Comparison of ENCODE assay signal across 24 cellular contexts in genomic region chr4:184056877-184057276, GRCh38.
DNase-seq lines count a peak whose midpoint lies in the region; ATAC-seq, FAIRE-seq and TF ChIP-seq lines count a peak whose summit lies in the region.
"Had no signal": no experiment of that assay in that cellular context is flagged by ENCODE, and none has a peak within 500 bp of the region (broad histone marks: within the 10 kb centered on the region; RNA-seq: fewer than 3 reads in every experiment).

No MANE protein-coding gene starts in this region.

- H3K9me3 ChIP-seq in A549 (no peaks in the 10 kb centered on the region), IMR-90 (ENCODE audit: control insufficient read depth, insufficient read depth, low read length) (no peaks in the 10 kb centered on the region), endodermal cell (ENCODE audit: control insufficient read depth, low read length) (no peaks in the 10 kb centered on the region), neuronal stem cell (replicated peaks in 1 of 2; ENCODE audit: control insufficient read depth in 2 of 2, insufficient read depth in 1 of 2, low read depth in 1 of 2, low read length in 2 of 2) (no peaks in the 10 kb centered on the region)
- H3K9me3 ChIP-seq: BLaER1, Caco-2, HAP-1 had no signal

- H4K8ac ChIP-seq in IMR-90 (ENCODE audit: low read depth in 2 of 2, low read length in 2 of 2): no peak overlapping the region
- H4K8ac ChIP-seq in neuronal stem cell (ENCODE audit: low read depth, low read length): no peak overlapping the region

- H3K56ac ChIP-seq in IMR-90 (ENCODE audit: extremely low read depth, insufficient read depth, low read length): no peak overlapping the region

- no peak overlapping the region for H3K4me2 ChIP-seq in A549
- H3K4me2 ChIP-seq in IMR-90 (ENCODE audit: low read depth, low read length): no peak overlapping the region
- H3K4me2 ChIP-seq in neuronal stem cell (ENCODE audit: insufficient read depth, low read length, poor library complexity, severe bottlenecking): no peak overlapping the region
- H3K4me2 ChIP-seq: BLaER1 had no signal

- no peak for TF ChIP-seq POLR2A in A549 (IDR thresholded peaks at IDR 0.05; ENCODE audit: low read length)
- TF ChIP-seq POLR2A in IMR-90 (IDR thresholded peaks at IDR 0.05; ENCODE audit: low read depth, low read length): no peak

- intact Hi-C loops in IMR-90 (cut with micrococcal nuclease): no loop called here

- H3K79me1 ChIP-seq in IMR-90 (ENCODE audit: low read depth in 1 of 2, low read length in 2 of 2) (no peaks in the 10 kb centered on the region), neuronal stem cell (ENCODE audit: low read depth, low read length) (no peaks in the 10 kb centered on the region)

- no peak overlapping the region for H3K14ac ChIP-seq in IMR-90 (replicated peaks; ENCODE audit: low read depth, low read length)
- H3K14ac ChIP-seq in neuronal stem cell (ENCODE audit: low read length): peak overlapping the region; percentile 39

- no peak overlapping the region for H2BK5ac ChIP-seq in IMR-90 (ENCODE audit: low read depth, low read length, poor library complexity, severe bottlenecking)
- no peak overlapping the region for H2BK5ac ChIP-seq in neuronal stem cell (ENCODE audit: low read length)

- TF ChIP-seq CTCF in A549 (IDR thresholded peaks at IDR 0.05): no peak
- TF ChIP-seq CTCF in IMR-90 (conservative IDR thresholded peaks at IDR 0.05; ENCODE audit: low read depth, low read length): no peak
- no peak for TF ChIP-seq CTCF in endodermal cell (conservative IDR thresholded peaks at IDR 0.05)

- TF ChIP-seq RAD21 in A549 (conservative IDR thresholded peaks at IDR 0.05 in 1 of 2, IDR thresholded peaks at IDR 0.05 in 1 of 2) (no peak), IMR-90 (IDR thresholded peaks at IDR 0.05; ENCODE audit: low read length) (no peak)

- FAIRE-seq in A549 (lab: Jason Lieb, UNC): no peak
- FAIRE-seq: G401.6, GM12892, GM19239, H54 had no signal

- DNase-seq in A549 (ENCODE audit: low read depth in 1 of 2, low spot score in 1 of 2) (no peak), IMR-90 (no peak), endodermal cell (peak; percentile 52), neuronal stem cell (ENCODE audit: low spot score) (no peak), SW 1271 (lab: John Stamatoyannopoulos, UW) (no peak), cortex of kidney (lab: John Stamatoyannopoulos, UW) (no peak)
- no peak for DNase-seq in activated CD4-positive, CD25-positive, alpha-beta regulatory T cell treated with anti-CD3 and anti-CD28 coated beads, Interleukin-2, amount 50 U/mL, for 72 hours
- DNase-seq: 8988T; Caco-2; CD4-positive, CD25-positive, alpha-beta regulatory T cell; CD8-positive, alpha-beta T cell; DMS153; DND-41; GM23248; HFFc6 had no signal

- H3K18ac ChIP-seq in IMR-90 (ENCODE audit: low read depth, low read length): no peak overlapping the region
- peak overlapping the region; percentile 5 for H3K18ac ChIP-seq in neuronal stem cell (ENCODE audit: low read length)

- 50% methylated on average over 13 of the region's 14 CpGs for WGBS in A549 (ENCODE audit: missing lambda C conversion rate)
- WGBS in IMR-90 (ENCODE audit: extremely low coverage in 2 of 2, insufficient read length in 1 of 2), 2 experiments: 57% methylated on average over 9 of the region's 14 CpGs; no CpG with 5 or more reads in 1 of the 2 experiments
- 78 to 84% methylated on average over 11 to 14 of the region's 14 CpGs for WGBS in endodermal cell (ENCODE audit: insufficient coverage in 1 of 2, insufficient read length in 1 of 2), 2 experiments
- WGBS in neuronal stem cell (ENCODE audit: extremely low coverage in 2 of 2, insufficient read length in 2 of 2, insufficient replicate concordance in 1 of 2), 2 donors: no CpG with 5 or more reads among the region's 14 CpGs

- in situ Hi-C loops in IMR-90 (cut with MboI; ENCODE audit: low sequenced_read_pairs): no loop called here

- TF ChIP-seq EP300 in A549 (IDR thresholded peaks at IDR 0.05): no peak

- H3K9me1 ChIP-seq in IMR-90 (ENCODE audit: insufficient read depth, low read length): no peaks in the 10 kb centered on the region

- no peak overlapping the region for H3K4ac ChIP-seq in IMR-90 (ENCODE audit: low read depth, low read length)
- peak overlapping the region; percentile 72 for H3K4ac ChIP-seq in neuronal stem cell (ENCODE audit: low read length)

- no peak overlapping the region for H3K4me3 ChIP-seq in A549
- no peak overlapping the region for H3K4me3 ChIP-seq in IMR-90 (ENCODE audit: insufficient read depth, low read depth, low read length)
- H3K4me3 ChIP-seq in endodermal cell (ENCODE audit: low read length): no peak overlapping the region
- H3K4me3 ChIP-seq in neuronal stem cell (ENCODE audit: low read length in 2 of 2): no peak overlapping the region
- H3K4me3 ChIP-seq: BLaER1, GM23248, HAP-1 had no signal

- H3K9ac ChIP-seq in IMR-90 (ENCODE audit: low read depth, low read length) (no peak overlapping the region), endodermal cell (ENCODE audit: extremely low read depth, low read length, poor library complexity, severe bottlenecking) (no peak overlapping the region), neuronal stem cell (ENCODE audit: low read depth, low read length, poor library complexity) (no peak overlapping the region)
- H3K9ac ChIP-seq: BLaER1, GM23248 had no signal

- no TSS peak for BruUV-seq in IMR-90 (replicated peaks; lab: Mats Ljungman, UMichigan)

- H2AK5ac ChIP-seq in IMR-90 (ENCODE audit: low read depth, low read length): no peak overlapping the region
- no peak overlapping the region for H2AK5ac ChIP-seq in neuronal stem cell (ENCODE audit: low read depth, low read length)

- no peak overlapping the region for H3K4me3 Mint-ChIP-seq in endodermal cell
- H3K4me3 Mint-ChIP-seq: B cell; CD4-positive, CD25-positive, alpha-beta regulatory T cell; CD8-positive, alpha-beta T cell; HFFc6 had no signal

- H3K4me1 ChIP-seq in A549 (no peaks in the 10 kb centered on the region), IMR-90 (ENCODE audit: control insufficient read depth, insufficient read depth, low read length) (no peaks in the 10 kb centered on the region), endodermal cell (ENCODE audit: control insufficient read depth, insufficient read depth, low read length) (no peaks in the 10 kb centered on the region), neuronal stem cell (ENCODE audit: control insufficient read depth in 2 of 2, insufficient read depth in 1 of 2, low read depth in 1 of 2, low read length in 2 of 2) (peaks cover 0 to 5% of the 10 kb centered on the region in 2 donors)
- H3K4me1 ChIP-seq: BLaER1, Caco-2, HAP-1 had no signal

- no peak overlapping the region for H2BK15ac ChIP-seq in IMR-90 (ENCODE audit: low read depth, low read length)
- peak overlapping the region; percentile 16 for H2BK15ac ChIP-seq in neuronal stem cell (ENCODE audit: low read length)

- no peaks in the 10 kb centered on the region for H3K9me3 Mint-ChIP-seq in endodermal cell
- H3K9me3 Mint-ChIP-seq: CD8-positive, alpha-beta T cell had no signal

- H3K27me3 Mint-ChIP-seq in endodermal cell (ENCODE audit: insufficient read depth): no peaks in the 10 kb centered on the region

- dilution Hi-C loops in IMR-90 (cut with HindIII; ENCODE audit: low sequenced_read_pairs, unreplicated experiment): no loop called here

- H3K27ac ChIP-seq in A549 (no peak overlapping the region), IMR-90 (ENCODE audit: insufficient read depth, low read length) (no peak overlapping the region), endodermal cell (ENCODE audit: low read depth, low read length) (no peak overlapping the region), neuronal stem cell (replicated peaks; ENCODE audit: low read length) (no peak overlapping the region)
- H3K27ac ChIP-seq: BLaER1, C4-2B, GM23248 had no signal

- no peaks in the 10 kb centered on the region for H3K36me3 Mint-ChIP-seq in endodermal cell (ENCODE audit: low read depth)
- H3K36me3 Mint-ChIP-seq: CD4-positive, CD25-positive, alpha-beta regulatory T cell; CD8-positive, alpha-beta T cell had no signal

- H3K36me3 ChIP-seq in IMR-90 (ENCODE audit: control insufficient read depth, insufficient read depth, low read length): no peaks in the 10 kb centered on the region
- H3K36me3 ChIP-seq in endodermal cell (ENCODE audit: control insufficient read depth, insufficient read depth, low read length): no peaks in the 10 kb centered on the region
- no peaks in the 10 kb centered on the region for H3K36me3 ChIP-seq in neuronal stem cell (replicated peaks in 1 of 2; ENCODE audit: control insufficient read depth in 2 of 2, insufficient read depth in 2 of 2, low read length in 2 of 2)
- H3K36me3 ChIP-seq: BLaER1, HAP-1 had no signal

- H2AFZ ChIP-seq in IMR-90 (replicated peaks; ENCODE audit: low read length, poor library complexity) (no peak overlapping the region), neuronal stem cell (ENCODE audit: low read length) (no peak overlapping the region)
- H2AFZ ChIP-seq: GM23248 had no signal

- H2BK12ac ChIP-seq in neuronal stem cell (ENCODE audit: low read length): no peak overlapping the region

- H4K91ac ChIP-seq in IMR-90 (ENCODE audit: insufficient read depth, low read depth, low read length): no peak overlapping the region
- H4K91ac ChIP-seq in neuronal stem cell (ENCODE audit: low read depth, low read length, poor library complexity): no peak overlapping the region

- no peak overlapping the region for H3K23ac ChIP-seq in IMR-90 (ENCODE audit: low read depth, low read length)
- H3K23ac ChIP-seq in neuronal stem cell (ENCODE audit: low read depth, low read length, poor library complexity): no peak overlapping the region

- CTCF ChIA-PET in A549 (lab: Yijun Ruan, JAX): interaction anchor here (0.6 kb wide), 1 partner anchor 114 kb away, joined by 3 read pairs; no protein-coding TSS in a partner anchor
- CTCF ChIA-PET in IMR-90 (lab: Yijun Ruan, JAX): no interaction called here

- no peak for ATAC-seq in A549
- ATAC-seq in IMR-90 (ENCODE audit: low read depth): no peak
- ATAC-seq in GM18519 (IDR thresholded peaks at IDR 0.05; ENCODE audit: low FRiP score, unreplicated experiment): no peak
- ATAC-seq: CD8-positive, alpha-beta T cell had no signal

- POLR2A ChIA-PET in A549 (lab: Yijun Ruan, JAX): no interaction called here
- POLR2A ChIA-PET in IMR-90 (lab: Charles Lee; ENCODE audit: unreplicated experiment): interaction anchor here (0.6 kb wide), 1 partner anchor 421 kb away, joined by 3 read pairs; no protein-coding TSS in a partner anchor

- H3K4me1 Mint-ChIP-seq in endodermal cell: peaks cover 6% of the 10 kb centered on the region
- H3K4me1 Mint-ChIP-seq: B cell; CD4-positive, CD25-positive, alpha-beta regulatory T cell had no signal

- H2BK120ac ChIP-seq in IMR-90 (ENCODE audit: low read depth, low read length) (no peak overlapping the region), neuronal stem cell (ENCODE audit: low read depth, low read length) (no peak overlapping the region)

- no peak overlapping the region for H4K5ac ChIP-seq in IMR-90 (ENCODE audit: low read depth, low read length)

- no peak overlapping the region for H2BK20ac ChIP-seq in IMR-90 (ENCODE audit: low read depth, low read length)

- no peak overlapping the region for H3K27ac Mint-ChIP-seq in endodermal cell
- H3K27ac Mint-ChIP-seq: B cell; CD4-positive, CD25-positive, alpha-beta regulatory T cell; CD8-positive, alpha-beta T cell; HFFc6 had no signal

- no peak overlapping the region for H2AK9ac ChIP-seq in IMR-90 (replicated peaks; ENCODE audit: low read depth, low read length, poor library complexity)

- H3K27me3 ChIP-seq in IMR-90 (ENCODE audit: control insufficient read depth, insufficient read depth, low read length) (no peaks in the 10 kb centered on the region), endodermal cell (ENCODE audit: control insufficient read depth, insufficient read depth, low read length, poor library complexity, severe bottlenecking) (no peaks in the 10 kb centered on the region), neuronal stem cell (ENCODE audit: control insufficient read depth in 3 of 3, insufficient read depth in 3 of 3, low read depth in 1 of 3, low read length in 3 of 3) (no peaks in the 10 kb centered on the region)
- H3K27me3 ChIP-seq: BLaER1 had no signal

- H4K20me1 ChIP-seq in IMR-90 (ENCODE audit: insufficient read depth, low read length): no peaks in the 10 kb centered on the region
- H4K20me1 ChIP-seq: BLaER1 had no signal
